Comparison of ENCODE assay signal across 9 cellular contexts in the genomic region with DNA sequence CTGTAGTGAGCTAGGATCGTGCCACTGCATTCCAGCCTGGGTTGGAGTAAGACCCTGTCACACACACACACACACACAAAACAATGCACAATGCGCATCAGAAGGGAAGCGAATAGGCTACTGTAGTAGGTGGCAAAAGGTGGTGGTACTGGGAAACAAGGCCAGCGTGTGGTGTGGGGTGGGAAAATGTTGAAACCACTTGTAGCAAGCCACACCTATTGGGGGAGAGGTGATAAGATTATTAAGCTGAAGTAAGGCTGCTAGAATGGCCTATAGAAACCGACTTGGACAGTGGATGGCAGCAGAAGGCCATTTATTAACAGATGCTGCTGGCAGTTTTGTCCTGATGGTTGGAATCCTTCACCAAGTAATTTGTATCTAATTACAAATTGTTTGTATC. TPM values are rescaled to one million over a fixed set of nuclear protein-coding genes. Genes with fewer than 3 reads are reported as not detected.
DNase-seq lines count a peak whose midpoint lies in the region; ATAC-seq, FAIRE-seq and TF ChIP-seq lines count a peak whose summit lies in the region.
"Had no signal": no experiment of that assay in that cellular context is flagged by ENCODE, and none has a peak within 500 bp of the region (broad histone marks: within the 10 kb centered on the region; RNA-seq: fewer than 3 reads in every experiment).

No MANE protein-coding gene starts in this region.

- H3K9ac ChIP-seq in DND-41 (ENCODE audit: low read depth, low read length) (peak overlapping the region; percentile 72; the same call in 1 of the 2 replicates), Loucy (ENCODE audit: low read depth, low read length, poor library complexity, severe bottlenecking) (no peak overlapping the region)
- H3K9ac ChIP-seq: parathyroid adenoma had no signal

- H3K4me1 ChIP-seq in DND-41 (ENCODE audit: insufficient read depth, low read length) = peaks cover 53% of the 10 kb centered on the region
- peaks cover 8% of the 10 kb centered on the region for H3K4me1 ChIP-seq in Loucy (ENCODE audit: insufficient read depth, low read length, poor library complexity, severe bottlenecking)
- peaks cover 4 to 26% of the 10 kb centered on the region in 2 donors for H3K4me1 ChIP-seq in breast epithelium

- H3K9me3 Mint-ChIP-seq in nephron progenitor cell = no peaks in the 10 kb centered on the region

- H3K4me2 ChIP-seq in DND-41 (ENCODE audit: insufficient read depth, low read length) = peak overlapping the region; percentile 92
- H3K4me2 ChIP-seq in Loucy (ENCODE audit: low read depth, low read length, poor library complexity, severe bottlenecking) = peak overlapping the region; percentile 82

- H3K36me3 ChIP-seq in DND-41 (ENCODE audit: insufficient read depth, low read length) = peaks cover 70% of the 10 kb centered on the region
- peaks cover 45% of the 10 kb centered on the region; the same call in 1 of the 2 replicates for H3K36me3 ChIP-seq in Loucy (ENCODE audit: insufficient read depth, low read length)
- H3K36me3 ChIP-seq in breast epithelium = no peaks in the 10 kb centered on the region

- H3K27me3 Mint-ChIP-seq in nephron progenitor cell (ENCODE audit: low read depth, poor library complexity) = no peaks in the 10 kb centered on the region

- no peak for TF ChIP-seq POLR2A in breast epithelium (IDR thresholded peaks at IDR 0.05)

- H4K20me1 ChIP-seq in DND-41 (ENCODE audit: insufficient read depth, low read length) (peaks cover 3% of the 10 kb centered on the region; the same call in 1 of the 2 replicates), Loucy (ENCODE audit: insufficient read depth, low read length, poor library complexity, severe bottlenecking) (peaks cover 26% of the 10 kb centered on the region)

- ATAC-seq in DND-41 (ENCODE audit: insufficient read depth, low read depth) = no peak

- no peak for FAIRE-seq in urothelium cell line (lab: Jason Lieb, UNC)

- intact Hi-C loops in breast epithelium (cut with DNase I; ENCODE audit: low total_unique reads) = no loop called here

- no peaks in the 10 kb centered on the region for H3K9me2 ChIP-seq in Loucy (replicated peaks; ENCODE audit: low read depth, low read length)

- H3K79me2 ChIP-seq in DND-41 (ENCODE audit: insufficient read depth, low read length) (peaks cover 55% of the 10 kb centered on the region), Loucy (ENCODE audit: insufficient read depth, low read length) (peaks cover 64% of the 10 kb centered on the region)

- no peak overlapping the region for H3K27ac Mint-ChIP-seq in nephron progenitor cell

- H2AFZ ChIP-seq in DND-41 (ENCODE audit: low read depth, low read length) = no peak overlapping the region
- H2AFZ ChIP-seq in Loucy (ENCODE audit: low read length) = no peak overlapping the region
- H2AFZ ChIP-seq: parathyroid adenoma had no signal

- peak overlapping the region; percentile 59; the same call in 1 of the 2 replicates for H3K27ac ChIP-seq in DND-41 (ENCODE audit: low read length)
- H3K27ac ChIP-seq in breast epithelium = no peak overlapping the region
- H3K27ac ChIP-seq: parathyroid adenoma had no signal

- peak overlapping the region in 1 of 2 experiments; percentile 63; a peak in 2 of 4 replicates for H3K4me3 ChIP-seq in DND-41 (ENCODE audit: low read depth in 1 of 2, low read length in 2 of 2)
- peak overlapping the region; percentile 79 for H3K4me3 ChIP-seq in Loucy (ENCODE audit: low read length, poor library complexity, severe bottlenecking)
- peak overlapping the region in 2 of 3 donors; percentile 90 to 99 for H3K4me3 ChIP-seq in breast epithelium

- H3K9me3 ChIP-seq in DND-41 (ENCODE audit: insufficient read depth, low read length, severe bottlenecking) = no peaks in the 10 kb centered on the region
- H3K9me3 ChIP-seq in Loucy (ENCODE audit: insufficient read depth, low read depth, low read length) = no peaks in the 10 kb centered on the region
- no peaks in the 10 kb centered on the region for H3K9me3 ChIP-seq in breast epithelium

- TF ChIP-seq CTCF in DND-41 (IDR thresholded peaks at IDR 0.05; ENCODE audit: borderline replicate concordance, extremely low read depth, low read length, poor library complexity, severe bottlenecking) (peak; percentile 31), Loucy (conservative IDR thresholded peaks at IDR 0.05; ENCODE audit: low read length) (peak; percentile 41), breast epithelium (IDR thresholded peaks at IDR 0.05) (no peak), nephron progenitor cell (IDR thresholded peaks at IDR 0.05) (no peak)

- H3K4me1 Mint-ChIP-seq in nephron progenitor cell = peaks cover 50% of the 10 kb centered on the region

- H3F3A ChIP-seq in Loucy (ENCODE audit: low read depth) = no peaks in the 10 kb centered on the region

- POLR2A ChIA-PET in HEK293T (lab: Yijun Ruan, JAX) = interaction anchor here (4.5 kb wide), 1 partner anchor 44 kb away, joined by 22 read pairs; no protein-coding TSS in a partner anchor

- DNase-seq in DND-41 (no peak), breast epithelium (ENCODE audit: low spot score in 2 of 2) (no peak), nephron progenitor cell (no peak), cortex of kidney (lab: John Stamatoyannopoulos, UW) (no peak), HEK293T (ENCODE audit: extremely low spot score) (no peak), urothelium cell line (ENCODE audit: low spot score) (no peak), NCI-H1105 treated with DMSO at 0.1 percent for 48 hours (lab: John Stamatoyannopoulos, UW) (no peak)

- H3K27me3 ChIP-seq in DND-41 (ENCODE audit: insufficient read depth, low read length, poor library complexity) (no peaks in the 10 kb centered on the region), Loucy (ENCODE audit: insufficient read depth, low read length, poor library complexity, severe bottlenecking) (no peaks in the 10 kb centered on the region), breast epithelium (no peaks in the 10 kb centered on the region)

- H3K4me3 Mint-ChIP-seq in nephron progenitor cell = peak overlapping the region; percentile 93

- peaks cover 58% of the 10 kb centered on the region for H3K36me3 Mint-ChIP-seq in nephron progenitor cell (ENCODE audit: low read depth)

- CTCF ChIA-PET in HEK293T (lab: Yijun Ruan, JAX) = interaction anchor here (0.8 to 1.7 kb wide), 2 partner anchors 34 to 105 kb away, joined by 6 to 8 read pairs; no protein-coding TSS in a partner anchor

TF ChIP-seq in HEK293T, 16 proteins besides CTCF, POLR2A, EP300 and RAD21:
- no peak for TF ChIP-seq LEF1 (IDR thresholded peaks at IDR 0.05; ENCODE audit: borderline replicate concordance)
- no peak for TF ChIP-seq L3MBTL2 (conservative IDR thresholded peaks at IDR 0.05)
- no peak for TF ChIP-seq FOXK2 (IDR thresholded peaks at IDR 0.05)
- no peak for TF ChIP-seq HDGF (IDR thresholded peaks at IDR 0.05; ENCODE audit: borderline replicate concordance)
- no peak for TF ChIP-seq SP1 (IDR thresholded peaks at IDR 0.05)
- no peak for TF ChIP-seq FOXA1 (IDR thresholded peaks at IDR 0.05)
- TF ChIP-seq ZNF384 (IDR thresholded peaks at IDR 0.05) = no peak
- TF ChIP-seq TARDBP (IDR thresholded peaks at IDR 0.05) = no peak
- TF ChIP-seq, protein P1, sequence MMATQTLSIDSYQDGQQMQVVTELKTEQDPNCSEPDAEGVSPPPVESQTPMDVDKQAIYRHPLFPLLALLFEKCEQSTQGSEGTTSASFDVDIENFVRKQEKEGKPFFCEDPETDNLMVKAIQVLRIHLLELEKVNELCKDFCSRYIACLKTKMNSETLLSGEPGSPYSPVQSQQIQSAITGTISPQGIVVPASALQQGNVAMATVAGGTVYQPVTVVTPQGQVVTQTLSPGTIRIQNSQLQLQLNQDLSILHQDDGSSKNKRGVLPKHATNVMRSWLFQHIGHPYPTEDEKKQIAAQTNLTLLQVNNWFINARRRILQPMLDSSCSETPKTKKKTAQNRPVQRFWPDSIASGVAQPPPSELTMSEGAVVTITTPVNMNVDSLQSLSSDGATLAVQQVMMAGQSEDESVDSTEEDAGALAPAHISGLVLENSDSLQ (IDR thresholded peaks at IDR 0.05) = no peak
- no peak for TF ChIP-seq CTBP1 (IDR thresholded peaks at IDR 0.05; ENCODE audit: borderline replicate concordance)
- TF ChIP-seq ARNT (IDR thresholded peaks at IDR 0.05) = no peak
- no peak for TF ChIP-seq BHLHE40 (IDR thresholded peaks at IDR 0.05; ENCODE audit: borderline replicate concordance)

RNA-seq across cellular contexts. Expression of a gene that starts 7.2 kb away (rescaled TPM):
- 10 to 100 TPM; 25.1 to 37.0 (median 29.9) TPM for total RNA-seq in breast epithelium

RNA-seq across cellular contexts. Expression of a gene that starts 10.8 kb away (rescaled TPM):
- 10 to 100 TPM; 79.2 to 87.8 (median 84.2) TPM for total RNA-seq in breast epithelium

RNA-seq across cellular contexts. Expression of a gene that starts 30.5 kb away (rescaled TPM):
- total RNA-seq in breast epithelium = 10 to 100 TPM; 33.9 to 57.7 (median 50.1) TPM

RNA-seq across cellular contexts. Expression of a gene that starts 36.8 kb away (rescaled TPM):
- 10 to 100 TPM; 30.7 to 37.7 (median 33.8) TPM for total RNA-seq in breast epithelium

Comparison
In these comparisons a context has a peak if more than half of its experiments do, and no peak if none do; other contexts are left out.
1. CTCF ChIP-seq: peak in DND-41 (single experiment) and Loucy (single experiment); none in breast epithelium (0 of 3) and nephron progenitor cell (single experiment).